16 cellular contexts compared by ENCODE assay signal in genomic region chr2:174589334-174589733, GRCh38. TPM values are rescaled to one million over a fixed set of nuclear protein-coding genes. Genes with fewer than 3 reads are reported as not detected.
DNase-seq lines count a peak whose midpoint lies in the region; ATAC-seq and FAIRE-seq lines count a peak whose summit lies in the region.
"Had no signal": no experiment of that assay in that cellular context is flagged by ENCODE, and none has a peak within 500 bp of the region (broad histone marks: within the 10 kb centered on the region; RNA-seq: fewer than 3 reads in every experiment).

No MANE protein-coding gene starts in this region.

- H3K27me3 Mint-ChIP-seq in T-helper 1 cell treated with Interleukin-12 subunit alpha and Interleukin-12 subunit beta and Interleukin-4 antibody, amounts not matched to agents 30 μg/mL and 1 μg/mL, for 36 hours (ENCODE audit: low read depth): no peaks in the 10 kb centered on the region
- peaks cover 0 to 1% of the 10 kb centered on the region in 2 donors for H3K27me3 Mint-ChIP-seq in CD8-positive, alpha-beta memory T cell
- H3K27me3 Mint-ChIP-seq in activated naive CD8-positive, alpha-beta T cell treated with anti-CD3 and anti-CD28 coated beads for 36 hours: no peaks in the 10 kb centered on the region

- peaks cover 76% of the 10 kb centered on the region for H3K4me1 Mint-ChIP-seq in T-helper 1 cell treated with Interleukin-12 subunit alpha and Interleukin-12 subunit beta and Interleukin-4 antibody, amounts not matched to agents 30 μg/mL and 1 μg/mL, for 36 hours (ENCODE audit: low read depth)
- peaks cover 85 to 99% (median 92%) of the 10 kb centered on the region in 3 donors for H3K4me1 Mint-ChIP-seq in CD8-positive, alpha-beta memory T cell
- peaks cover 75% of the 10 kb centered on the region for H3K4me1 Mint-ChIP-seq in activated naive CD8-positive, alpha-beta T cell treated with anti-CD3 and anti-CD28 coated beads for 36 hours

- H2BK5ac ChIP-seq in neuronal stem cell (ENCODE audit: low read length): no peak overlapping the region

- no peak overlapping the region for H3K4ac ChIP-seq in neuronal stem cell (ENCODE audit: low read length)

- no peak overlapping the region for H4K8ac ChIP-seq in neuronal stem cell (ENCODE audit: low read depth, low read length)

- H3K27ac Mint-ChIP-seq in T-helper 1 cell treated with Interleukin-12 subunit alpha and Interleukin-12 subunit beta and Interleukin-4 antibody, amounts not matched to agents 30 μg/mL and 1 μg/mL, for 36 hours: peak overlapping the region; percentile 79
- H3K27ac Mint-ChIP-seq in CD8-positive, alpha-beta memory T cell: peak overlapping the region; percentile 91 to 99 (median 94)
- peak overlapping the region; percentile 91 for H3K27ac Mint-ChIP-seq in activated naive CD8-positive, alpha-beta T cell treated with anti-CD3 and anti-CD28 coated beads for 36 hours

- peak overlapping the region; percentile 8 for H3K18ac ChIP-seq in neuronal stem cell (ENCODE audit: low read length)

- H3K4me3 ChIP-seq in CD8-positive, alpha-beta memory T cell (ENCODE audit: low read length): peak overlapping the region; percentile 44
- H3K4me3 ChIP-seq in neuronal stem cell (ENCODE audit: low read length in 2 of 2): no peak overlapping the region
- H3K4me3 ChIP-seq: adrenal gland, gastroesophageal sphincter had no signal

- no peaks in the 10 kb centered on the region for H3K27me3 ChIP-seq in CD8-positive, alpha-beta memory T cell (ENCODE audit: insufficient read depth, low read length, poor library complexity, severe bottlenecking)
- no peaks in the 10 kb centered on the region for H3K27me3 ChIP-seq in neuronal stem cell (ENCODE audit: control insufficient read depth in 3 of 3, insufficient read depth in 3 of 3, low read depth in 1 of 3, low read length in 3 of 3)
- H3K27me3 ChIP-seq: adrenal gland, gastroesophageal sphincter had no signal

- H3K36me3 Mint-ChIP-seq in T-helper 1 cell treated with Interleukin-12 subunit alpha and Interleukin-12 subunit beta and Interleukin-4 antibody, amounts not matched to agents 30 μg/mL and 1 μg/mL, for 36 hours (ENCODE audit: low read depth): peaks cover 54% of the 10 kb centered on the region
- H3K36me3 Mint-ChIP-seq in CD8-positive, alpha-beta memory T cell: peaks cover 5 to 82% (median 19%) of the 10 kb centered on the region in 3 donors
- H3K36me3 Mint-ChIP-seq in activated naive CD8-positive, alpha-beta T cell treated with anti-CD3 and anti-CD28 coated beads for 36 hours: peaks cover 66% of the 10 kb centered on the region

- no peak overlapping the region for H2BK12ac ChIP-seq in neuronal stem cell (ENCODE audit: low read length)

- no peak overlapping the region for H2BK15ac ChIP-seq in neuronal stem cell (ENCODE audit: low read length)

- H3K14ac ChIP-seq in neuronal stem cell (ENCODE audit: low read length): no peak overlapping the region

- CTCF ChIA-PET in CD8-positive, alpha-beta memory T cell (lab: Charles Lee): interaction anchor here (1.0 to 1.6 kb wide), 2 partner anchors 8 to 15 kb away, joined by 4 to 5 read pairs; no protein-coding TSS in a partner anchor

- DNase-seq in T-helper 1 cell (no peak), neuronal stem cell (ENCODE audit: low spot score) (no peak), HTR-8/SVneo (ENCODE audit: insufficient read length, low spot score) (no peak), SK-N-DZ (ENCODE audit: low spot score) (no peak)
- DNase-seq in CD8-positive, alpha-beta memory T cell: peak in 1 of 5 donors; percentile 40
- no peak for DNase-seq in activated naive CD8-positive, alpha-beta T cell treated with anti-CD3 and anti-CD28 coated beads for 36 hours
- DNase-seq: adrenal gland; NCI-H446; SHP77; stimulated activated naive CD4-positive, alpha-beta T cell treated with Interleukin-2 at 50 U/mL for 16 hours had no signal

- no peak overlapping the region for H2AFZ ChIP-seq in neuronal stem cell (ENCODE audit: low read length)

- no peaks in the 10 kb centered on the region for H3K9me3 Mint-ChIP-seq in T-helper 1 cell treated with Interleukin-12 subunit alpha and Interleukin-12 subunit beta and Interleukin-4 antibody, amounts not matched to agents 30 μg/mL and 1 μg/mL, for 36 hours
- H3K9me3 Mint-ChIP-seq in CD8-positive, alpha-beta memory T cell: no peaks in the 10 kb centered on the region
- H3K9me3 Mint-ChIP-seq in activated naive CD8-positive, alpha-beta T cell treated with anti-CD3 and anti-CD28 coated beads for 36 hours: no peaks in the 10 kb centered on the region

- peaks cover 41% of the 10 kb centered on the region for H3K36me3 ChIP-seq in CD8-positive, alpha-beta memory T cell (ENCODE audit: insufficient read depth, low read length)
- H3K36me3 ChIP-seq in neuronal stem cell (replicated peaks in 1 of 2; ENCODE audit: control insufficient read depth in 2 of 2, insufficient read depth in 2 of 2, low read length in 2 of 2): peaks cover 2 to 8% of the 10 kb centered on the region in 2 donors
- H3K36me3 ChIP-seq: adrenal gland had no signal

- H3K27ac ChIP-seq in CD8-positive, alpha-beta memory T cell (ENCODE audit: low read depth, low read length): no peak overlapping the region
- no peak overlapping the region for H3K27ac ChIP-seq in neuronal stem cell (replicated peaks; ENCODE audit: low read length)
- H3K27ac ChIP-seq: 22Rv1, adrenal gland, HL-60 had no signal

- WGBS in neuronal stem cell (ENCODE audit: extremely low coverage in 2 of 2, insufficient read length in 2 of 2, insufficient replicate concordance in 1 of 2), 2 donors: no CpG with 5 or more reads among the region's 2 CpGs

- H2BK120ac ChIP-seq in neuronal stem cell (ENCODE audit: low read depth, low read length): no peak overlapping the region

- H2AK5ac ChIP-seq in neuronal stem cell (ENCODE audit: low read depth, low read length): no peak overlapping the region

- H3K4me3 Mint-ChIP-seq in T-helper 1 cell treated with Interleukin-12 subunit alpha and Interleukin-12 subunit beta and Interleukin-4 antibody, amounts not matched to agents 30 μg/mL and 1 μg/mL, for 36 hours: no peak overlapping the region
- peak overlapping the region; percentile 70 to 87 (median 84) for H3K4me3 Mint-ChIP-seq in CD8-positive, alpha-beta memory T cell
- peak overlapping the region; percentile 59 for H3K4me3 Mint-ChIP-seq in activated naive CD8-positive, alpha-beta T cell treated with anti-CD3 and anti-CD28 coated beads for 36 hours

- H3K4me1 ChIP-seq in CD8-positive, alpha-beta memory T cell (ENCODE audit: insufficient read depth, low read length): peaks cover 82% of the 10 kb centered on the region
- peaks cover 14% of the 10 kb centered on the region in 2 donors for H3K4me1 ChIP-seq in neuronal stem cell (ENCODE audit: control insufficient read depth in 2 of 2, insufficient read depth in 1 of 2, low read depth in 1 of 2, low read length in 2 of 2)

- ATAC-seq in HG02938 (IDR thresholded peaks at IDR 0.05; ENCODE audit: unreplicated experiment): no peak
- ATAC-seq: gastroesophageal sphincter had no signal

- no peak overlapping the region for H3K4me2 ChIP-seq in neuronal stem cell (ENCODE audit: insufficient read depth, low read length, poor library complexity, severe bottlenecking)

- POLR2A ChIA-PET in CD8-positive, alpha-beta memory T cell (lab: Charles Lee): interaction anchor here (0.9 to 1.7 kb wide), 2 partner anchors 8 to 104 kb away, joined by 3 to 5 read pairs; partner anchors contain the start of gene WIPF1

- no peaks in the 10 kb centered on the region for H3K79me1 ChIP-seq in neuronal stem cell (ENCODE audit: low read depth, low read length)

- H3K9me3 ChIP-seq in CD8-positive, alpha-beta memory T cell (ENCODE audit: low read length): no peaks in the 10 kb centered on the region
- H3K9me3 ChIP-seq in neuronal stem cell (replicated peaks in 1 of 2; ENCODE audit: control insufficient read depth in 2 of 2, insufficient read depth in 1 of 2, low read depth in 1 of 2, low read length in 2 of 2): no peaks in the 10 kb centered on the region
- H3K9me3 ChIP-seq: adrenal gland, gastroesophageal sphincter had no signal

- H3K9ac ChIP-seq in neuronal stem cell (ENCODE audit: low read depth, low read length, poor library complexity): no peak overlapping the region

- no peak overlapping the region for H3K23ac ChIP-seq in neuronal stem cell (ENCODE audit: low read depth, low read length, poor library complexity)

- H4K91ac ChIP-seq in neuronal stem cell (ENCODE audit: low read depth, low read length, poor library complexity): no peak overlapping the region

- FAIRE-seq in HTR-8/SVneo (lab: Jason Lieb, UNC): no peak
- FAIRE-seq: G401.6 had no signal

RNA-seq across cellular contexts. Expression of gene WIPF1, which starts 8.3 kb away (rescaled TPM):
- total RNA-seq in CD8-positive, alpha-beta memory T cell: 100 to 1,000 TPM; 317 to 326 TPM
- 200 TPM for polyA plus RNA-seq in CD8-positive, alpha-beta memory T cell
- 100 to 1,000 TPM; 384 to 391 TPM for total RNA-seq in activated naive CD8-positive, alpha-beta T cell treated with anti-CD3 and anti-CD28 coated beads for 36 hours
- polyA plus RNA-seq in neuronal stem cell (2013, experiment 1 of 2): 20.8 TPM
- 21.6 TPM for polyA plus RNA-seq in neuronal stem cell (2013, experiment 2 of 2)
- 9.1 and 11.0 TPM in 2 replicates for polyA plus RNA-seq in SK-N-DZ (2014; cell fraction: cytosol; rRNA removed)
- polyA plus RNA-seq in SK-N-DZ (2014; cell fraction: nucleus; rRNA removed): 4.4 and 5.4 TPM in 2 replicates
